ENCODE assay signal across 8 cellular contexts in the genomic region with DNA sequence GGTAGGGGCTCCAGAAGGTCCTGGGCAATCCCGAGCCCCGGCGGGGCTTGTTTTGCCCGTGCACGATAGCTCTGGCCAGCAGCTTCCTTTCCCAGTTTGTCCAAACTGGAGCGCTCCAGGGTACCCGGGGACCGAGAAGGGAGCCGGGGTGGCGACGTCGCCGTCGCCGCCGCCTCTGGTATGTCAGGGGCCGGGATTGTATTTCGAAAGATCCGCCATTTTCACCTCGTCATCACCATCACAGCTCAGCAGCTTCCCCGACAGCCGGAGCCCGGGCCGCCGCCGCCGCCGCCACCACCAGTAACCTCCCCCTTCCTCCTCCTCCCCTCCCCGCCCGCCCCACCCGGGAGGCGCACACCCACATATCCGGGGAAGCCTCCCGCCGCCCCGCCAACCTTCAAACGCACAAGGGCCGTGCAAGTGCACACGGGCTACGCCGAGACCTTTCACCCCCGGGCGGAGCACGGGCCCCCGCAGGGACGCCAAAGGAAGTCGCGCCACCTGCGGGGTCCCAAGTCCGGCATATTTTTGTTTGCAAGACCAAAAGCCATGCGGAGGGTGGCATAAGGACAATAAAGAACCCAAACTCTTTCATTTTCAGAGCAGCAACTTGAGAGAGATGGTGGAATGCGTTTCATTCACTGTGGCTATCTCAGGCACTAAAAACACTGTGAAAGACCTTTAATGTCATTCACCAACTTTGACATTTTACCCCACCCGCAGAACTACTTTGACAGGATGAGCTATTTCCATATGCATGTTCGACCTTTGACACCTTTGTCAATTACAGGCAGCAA. TPM values are rescaled to one million over a fixed set of nuclear protein-coding genes. Genes with fewer than 3 reads are reported as not detected.
A peak's percentile ranks its signal among the peaks of the same experiment; 100 is the strongest.
DNase-seq lines count a peak whose midpoint lies in the region; ATAC-seq and TF ChIP-seq lines count a peak whose summit lies in the region.

A gene (minus strand): TSS at position 302 of the 797 bp plus-strand sequence. CDS start 25,979 bp downstream, outside the sequence.

- H3K4me3 ChIP-seq in foreskin fibroblast (ENCODE audit: low read depth in 1 of 2, low read length in 2 of 2) (peak within 1 kb of the TSS; percentile 67 to 83), neuron (ENCODE audit: low read length) (peak within 1 kb of the TSS; percentile 96)

- no peaks in the 10 kb centered on the region for H3K27me3 ChIP-seq in neuron (ENCODE audit: insufficient read depth, low read length)

- H3K9me3 ChIP-seq in neuron (ENCODE audit: low read length) = no peaks in the 10 kb centered on the region

- no peak for TF ChIP-seq CTCF in foreskin fibroblast (IDR thresholded peaks at IDR 0.05; ENCODE audit: low read depth, low read length)

- no peaks in the 10 kb centered on the region for H3K36me3 ChIP-seq in neuron (ENCODE audit: insufficient read depth, low read length)

- peak; percentile 37 for ATAC-seq in GM21390 (IDR thresholded peaks at IDR 0.05; ENCODE audit: unreplicated experiment)

- peaks cover 19% of the 10 kb centered on the region for H3K4me1 ChIP-seq in neuron (ENCODE audit: insufficient read depth, low read length)

- in situ Hi-C loops in SK-MEL-5 (cut with HindIII; ENCODE audit: low pct_unique_long_range_greater_than_20kb, low sequenced_read_pairs) = no loop called here

- peak; percentile 71 for DNase-seq in DMS 273 (lab: John Stamatoyannopoulos, UW; ENCODE audit: unreplicated experiment)
- peak; percentile 58 for DNase-seq in HuH-7.5 (ENCODE audit: low spot score)
- DNase-seq in SK-MEL-5 (ENCODE audit: low read depth, low spot score) = peak; percentile 69
- DNase-seq in activated gamma-delta T cell treated with anti-CD3 and anti-CD28 coated beads, Interleukin-2, amount 50 U/mL, for 16 hours (ENCODE audit: low read depth) = peak; percentile 73
- peak; percentile 73 to 92 for DNase-seq in foreskin fibroblast
- peak; percentile 71 for DNase-seq in stromal cell of bone marrow (ENCODE audit: low read depth)

- H2AFZ ChIP-seq in neuron (ENCODE audit: low read depth, low read length) = peak within 1 kb of the TSS; percentile 51

RNA-seq across cellular contexts. Expression of the gene that starts here (rescaled TPM):
- total RNA-seq in SK-MEL-5 (2014; rRNA removed; shearing (Covaris generic)) = 21.2 and 21.4 TPM in 2 replicates
- polyA plus RNA-seq in SK-MEL-5 (2015; cell fraction: cytosol; rRNA removed) = 14.0 and 17.6 TPM in 2 replicates
- 8.6 and 9.1 TPM in 2 replicates for polyA plus RNA-seq in SK-MEL-5 (2015; cell fraction: nucleus; rRNA removed)

Comparison
In these comparisons a context has a peak if more than half of its experiments do, and no peak if none do; other contexts are left out.
1. Peak in every context shown above with its lines: DNase-seq, ATAC-seq and H3K4me3 ChIP-seq.